1 cellular context compared by ENCODE assay signal in the genomic region with DNA sequence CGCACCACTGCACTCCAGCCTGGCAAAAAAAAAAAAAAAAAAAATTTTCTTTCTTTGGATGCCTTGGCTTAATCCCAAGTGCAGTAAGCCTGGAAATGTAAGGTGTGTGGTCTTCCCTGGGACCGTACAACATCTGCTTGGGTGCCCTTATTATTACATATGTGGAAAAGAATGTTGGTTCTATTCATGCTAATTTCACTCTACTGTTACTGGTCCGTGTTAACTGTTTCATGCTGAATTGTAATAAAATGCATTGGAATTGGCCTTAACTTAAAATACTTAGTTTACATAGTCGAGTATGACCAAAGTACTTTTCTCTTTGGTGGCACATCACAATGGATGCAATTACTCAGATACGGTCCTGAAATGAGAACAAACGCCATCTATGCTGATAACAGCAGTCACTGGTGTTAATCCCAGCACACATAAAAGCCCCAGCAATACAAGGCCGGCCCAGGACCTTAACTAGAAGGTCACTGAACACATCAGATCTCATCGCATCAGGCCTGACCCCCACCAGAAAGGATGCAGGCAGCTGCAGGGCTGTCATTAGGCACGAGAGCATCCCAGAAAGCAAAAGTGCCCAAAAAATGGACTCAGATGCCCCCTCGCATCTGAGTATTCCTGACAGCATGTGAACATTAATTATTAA.
TF ChIP-seq lines count a peak whose summit lies in the region.

No MANE protein-coding gene starts in this region.

TF ChIP-seq in HCT116, 20 proteins besides CTCF, POLR2A, EP300 and RAD21 (continued from another document):
- TF ChIP-seq, protein P1, sequence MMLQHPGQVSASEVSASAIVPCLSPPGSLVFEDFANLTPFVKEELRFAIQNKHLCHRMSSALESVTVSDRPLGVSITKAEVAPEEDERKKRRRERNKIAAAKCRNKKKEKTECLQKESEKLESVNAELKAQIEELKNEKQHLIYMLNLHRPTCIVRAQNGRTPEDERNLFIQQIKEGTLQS (IDR thresholded peaks at IDR 0.05): no peak
- TF ChIP-seq MAX (IDR thresholded peaks at IDR 0.05): peak; percentile 13; the same call in 1 of the 2 replicates
TF ChIP-seq in HCT116: peak in this region for 3.
